Comparison of ENCODE assay signal across 1 cellular context in genomic region chr20:50776122-50776795, GRCh38.
TF ChIP-seq lines count a peak whose summit lies in the region.

No MANE protein-coding gene starts in this region.

TF ChIP-seq in H1, 55 proteins besides CTCF, POLR2A, EP300 and RAD21:
- TF ChIP-seq SIN3A (conservative IDR thresholded peaks at IDR 0.05 in 1 of 2, IDR thresholded peaks at IDR 0.05 in 1 of 2; ENCODE audit: low read depth in 1 of 2, low read length in 2 of 2) (no peak), JUN (IDR thresholded peaks at IDR 0.05; ENCODE audit: low read depth, low read length) (no peak)
